ENCODE assay signal across 24 cellular contexts in genomic region chr2:19373352-19373751, GRCh38. TPM values are rescaled to one million over a fixed set of nuclear protein-coding genes. Genes with fewer than 3 reads are reported as not detected.
"Had no signal": no experiment of that assay in that cellular context is flagged by ENCODE, and none has a peak within 500 bp of the region (broad histone marks: within the 10 kb centered on the region; RNA-seq: fewer than 3 reads in every experiment).

No MANE protein-coding gene starts in this region.

- H3K4me1 Mint-ChIP-seq: IgD-negative memory B cell had no signal

- ATAC-seq: K562 had no signal

- H3K9ac ChIP-seq: KMS-11 had no signal

- H3K4me3 ChIP-seq: K562, SJSA1, SK-N-MC had no signal

- H3K27ac ChIP-seq: HL-60, KMS-11, SJSA1, SK-N-MC had no signal

- H3K9me3 Mint-ChIP-seq: IgD-negative memory B cell had no signal

- H3K36me3 ChIP-seq: SJSA1 had no signal

- H3K4me2 ChIP-seq: KMS-11 had no signal

- H3K9me3 ChIP-seq: SJSA1 had no signal

- H3K4me3 Mint-ChIP-seq: IgD-negative memory B cell had no signal

- DNase-seq: Kasumi-1, MM.1S, NCI-H1092 treated with DMSO at 0.1 percent for 48 hours, NCI-H1436, NCI-H1694 treated with DMSO at 0.1 percent for 48 hours, NCI-H1930, NCI-H2081, NCI-H2107, NCI-H2171, NCI-H226, NCI-H446, NCI-H510A, NCI-H524 treated with DMSO at 0.1 percent for 48 hours, NCI-H69, NCI-H774, Right ventricle myocardium superior, RPMI8226, SIG-M5 had no signal

- H3K27ac Mint-ChIP-seq: IgD-negative memory B cell had no signal

- H3K4me1 ChIP-seq: SJSA1 had no signal

- H3K27me3 ChIP-seq: SJSA1 had no signal

RNA-seq across cellular contexts. Expression of gene OSR1, which starts 14.9 kb away (rescaled TPM):
- total RNA-seq: K562 had no signal
- polyA plus RNA-seq: IgD-negative memory B cell, K562 had no signal
